8 cellular contexts compared by ENCODE assay signal in the genomic region with DNA sequence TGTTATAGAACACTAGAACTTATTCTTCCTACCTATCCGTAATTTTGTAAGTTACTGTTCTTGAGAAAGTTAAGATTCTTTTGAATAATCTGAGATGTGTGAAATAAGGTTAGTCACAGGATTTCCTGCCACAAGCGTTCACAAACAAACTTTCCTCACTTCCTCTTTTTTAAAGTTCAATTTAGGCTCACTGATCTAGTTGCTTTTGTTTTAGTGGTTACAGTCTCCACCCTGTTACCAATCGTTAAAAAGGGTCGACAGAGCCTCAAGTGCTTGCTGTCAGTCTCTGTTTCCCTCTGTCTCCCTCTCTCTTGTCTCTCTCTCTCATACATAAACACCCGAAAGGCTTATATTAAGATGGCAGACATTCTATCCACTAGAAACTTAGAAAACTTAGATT. TPM values are rescaled to one million over a fixed set of nuclear protein-coding genes. Genes with fewer than 3 reads are reported as not detected.
DNase-seq lines count a peak whose midpoint lies in the region; ATAC-seq and TF ChIP-seq lines count a peak whose summit lies in the region.

No MANE protein-coding gene starts in this region.

- DNase-seq in CD1c-positive myeloid dendritic cell (ENCODE audit: extremely low spot score) (peak; percentile 66), D341Med (ENCODE audit: low spot score) (no peak), NCI-H2029 (lab: John Stamatoyannopoulos, UW) (no peak), GM23248 (no peak), EL (no peak)
- peak; percentile 31 for DNase-seq in activated CD8-positive, alpha-beta T cell treated with anti-CD3 and anti-CD28 coated beads for 36 hours

- no peaks in the 10 kb centered on the region for H3K36me3 ChIP-seq in GM23248 (ENCODE audit: low read depth)

- in situ Hi-C loops in GM23248 (cut with MboI): no loop called here

- POLR2A ChIA-PET in activated CD8-positive, alpha-beta T cell treated with anti-CD3 and anti-CD28 coated beads for 36 hours (lab: Charles Lee): interaction anchor here (0.9 to 1.6 kb wide), 2 partner anchors 20 to 29 kb away, joined by 3 read pairs; no protein-coding TSS in a partner anchor

- intact Hi-C loops in activated CD8-positive, alpha-beta T cell treated with anti-CD3 and anti-CD28 coated beads for 36 hours (cut with micrococcal nuclease): loop anchor here (5.0 kb wide), 1 partner anchor 35 kb away; a partner anchor contains a TSS

- H3K4me3 ChIP-seq in GM23248: no peak overlapping the region

- H3K27me3 ChIP-seq in GM23248 (replicated peaks; ENCODE audit: insufficient read depth): no peaks in the 10 kb centered on the region

- no peaks in the 10 kb centered on the region for H3K4me1 ChIP-seq in GM23248 (ENCODE audit: insufficient read depth)

- no peaks in the 10 kb centered on the region for H3F3A ChIP-seq in GM23248 (ENCODE audit: insufficient read depth)

- H3K36me3 Mint-ChIP-seq in activated CD8-positive, alpha-beta T cell treated with anti-CD3 and anti-CD28 coated beads for 36 hours (ENCODE audit: low read depth): peaks cover 2% of the 10 kb centered on the region

- H2AFZ ChIP-seq in GM23248: no peak overlapping the region

- H3K79me2 ChIP-seq in GM23248 (ENCODE audit: insufficient read depth): no peaks in the 10 kb centered on the region

- H3K27ac ChIP-seq in GM23248: no peak overlapping the region

- peaks cover 50% of the 10 kb centered on the region for H3K4me1 Mint-ChIP-seq in activated CD8-positive, alpha-beta T cell treated with anti-CD3 and anti-CD28 coated beads for 36 hours (ENCODE audit: low read depth)

- no peak for TF ChIP-seq CTCF in activated CD8-positive, alpha-beta T cell treated with anti-CD3 and anti-CD28 coated beads for 36 hours (IDR thresholded peaks at IDR 0.05)

- H3K27ac Mint-ChIP-seq in activated CD8-positive, alpha-beta T cell treated with anti-CD3 and anti-CD28 coated beads for 36 hours: peak overlapping the region; percentile 97

- WGBS in GM23248 (ENCODE audit: low coverage in 1 of 2, low lambda C conversion rate in 2 of 2, missing lambda C conversion rate in 2 of 2), 2 experiments: 20 to 28% methylated on average over 5 of the region's 5 CpGs

- H3K9ac ChIP-seq in GM23248: no peak overlapping the region

- no peak overlapping the region for H3K4me2 ChIP-seq in GM23248 (ENCODE audit: unreplicated experiment)

- CTCF ChIA-PET in activated CD8-positive, alpha-beta T cell treated with anti-CD3 and anti-CD28 coated beads for 36 hours (lab: Charles Lee): no interaction called here

- H4K20me1 ChIP-seq in GM23248 (ENCODE audit: insufficient read depth): no peaks in the 10 kb centered on the region

- H3K9me3 Mint-ChIP-seq in activated CD8-positive, alpha-beta T cell treated with anti-CD3 and anti-CD28 coated beads for 36 hours: no peaks in the 10 kb centered on the region

- H3K9me3 ChIP-seq in GM23248 (ENCODE audit: low read depth): no peaks in the 10 kb centered on the region

- no peaks in the 10 kb centered on the region for H3K27me3 Mint-ChIP-seq in activated CD8-positive, alpha-beta T cell treated with anti-CD3 and anti-CD28 coated beads for 36 hours

- ATAC-seq in GM19395 (IDR thresholded peaks at IDR 0.05; ENCODE audit: unreplicated experiment): peak; percentile 98
- ATAC-seq in HG03378 (IDR thresholded peaks at IDR 0.05; ENCODE audit: unreplicated experiment): peak; percentile 98
- peak; percentile 88 for ATAC-seq in activated CD8-positive, alpha-beta T cell treated with anti-CD3 and anti-CD28 coated beads for 36 hours

- peak overlapping the region; percentile 63 for H3K4me3 Mint-ChIP-seq in activated CD8-positive, alpha-beta T cell treated with anti-CD3 and anti-CD28 coated beads for 36 hours

- no peaks in the 10 kb centered on the region for H3K9me2 ChIP-seq in GM23248 (ENCODE audit: insufficient read depth)

RNA-seq across cellular contexts. Expression of a gene that starts 35.9 kb away (rescaled TPM):
- total RNA-seq in activated CD8-positive, alpha-beta T cell treated with anti-CD3 and anti-CD28 coated beads for 36 hours: 10 to 100 TPM; 75.4 to 79.9 TPM
- total RNA-seq in GM23248 (2014; rRNA removed; shearing (Covaris generic)): 1.0 and 1.1 TPM in 2 replicates
- 0.74 and 1.1 TPM in 2 replicates for polyA plus RNA-seq in GM23248 (2016; fragmentation: Nextera tagmentation; extraction: Ambion mirVana)

Comparison
In these comparisons a context has a peak if more than half of its experiments do, and no peak if none do; other contexts are left out.
1. DNase-seq: peak in CD1c-positive myeloid dendritic cell (single experiment) and activated CD8-positive, alpha-beta T cell treated with anti-CD3 and anti-CD28 coated beads for 36 hours (single experiment); none in D341Med (single experiment), NCI-H2029 (single experiment), GM23248 (single experiment) and EL (single experiment).
2. RNA of a gene that starts 35.9 kb away (total RNA-seq): 75.4 to 79.9 TPM in activated CD8-positive, alpha-beta T cell treated with anti-CD3 and anti-CD28 coated beads for 36 hours; 1.0 to 1.1 TPM in GM23248; every median in the first group is over 10 times any median in the second.
3. Peak in every context shown above with its lines, with median percentiles within 50 percentile points of each other: ATAC-seq.